Comparison of ENCODE assay signal across 18 cellular contexts in genomic region chr3:158111861-158112260, GRCh38. TPM values are rescaled to one million over a fixed set of nuclear protein-coding genes. Genes with fewer than 3 reads are reported as not detected.
DNase-seq lines count a peak whose midpoint lies in the region; ATAC-seq and TF ChIP-seq lines count a peak whose summit lies in the region.
"Had no signal": no experiment of that assay in that cellular context is flagged by ENCODE, and none has a peak within 500 bp of the region (broad histone marks: within the 10 kb centered on the region; RNA-seq: fewer than 3 reads in every experiment).

No MANE protein-coding gene starts in this region.

- peaks cover 13% of the 10 kb centered on the region for H3K9me3 Mint-ChIP-seq in CD4-positive, alpha-beta T cell
- H3K9me3 Mint-ChIP-seq in activated naive CD8-positive, alpha-beta T cell treated with anti-CD3 and anti-CD28 coated beads, Interleukin-2, amount 50 U/mL, for 24 hours: peaks cover 10% of the 10 kb centered on the region

- H3K27ac Mint-ChIP-seq in CD4-positive, alpha-beta T cell: no peak overlapping the region
- no peak overlapping the region for H3K27ac Mint-ChIP-seq in activated naive CD8-positive, alpha-beta T cell treated with anti-CD3 and anti-CD28 coated beads, Interleukin-2, amount 50 U/mL, for 24 hours
- H3K27ac Mint-ChIP-seq: activated CD4-positive, alpha-beta T cell treated with anti-CD3 and anti-CD28 coated beads for 36 hours; endodermal cell had no signal

- TF ChIP-seq POLR2A in NB4 (IDR thresholded peaks at IDR 0.05; ENCODE audit: extremely low read depth, insufficient read length): no peak

- peak overlapping the region; percentile 96 for H3K4me3 Mint-ChIP-seq in CD4-positive, alpha-beta T cell
- peak overlapping the region; percentile 24 for H3K4me3 Mint-ChIP-seq in activated naive CD8-positive, alpha-beta T cell treated with anti-CD3 and anti-CD28 coated beads, Interleukin-2, amount 50 U/mL, for 24 hours

- peaks cover 70% of the 10 kb centered on the region for H3K4me1 Mint-ChIP-seq in CD4-positive, alpha-beta T cell (ENCODE audit: low read depth)
- H3K4me1 Mint-ChIP-seq in activated naive CD8-positive, alpha-beta T cell treated with anti-CD3 and anti-CD28 coated beads, Interleukin-2, amount 50 U/mL, for 24 hours: peaks cover 63% of the 10 kb centered on the region

- H3K36me3 Mint-ChIP-seq in CD4-positive, alpha-beta T cell (ENCODE audit: low read depth): peaks cover 43% of the 10 kb centered on the region
- peaks cover 25% of the 10 kb centered on the region for H3K36me3 Mint-ChIP-seq in activated naive CD8-positive, alpha-beta T cell treated with anti-CD3 and anti-CD28 coated beads, Interleukin-2, amount 50 U/mL, for 24 hours (ENCODE audit: low read depth)

- POLR2A ChIA-PET in CD4-positive, alpha-beta T cell (lab: Charles Lee): no interaction called here

- peak; percentile 40 for DNase-seq in DMS 273 (lab: John Stamatoyannopoulos, UW; ENCODE audit: unreplicated experiment)
- DNase-seq in DMS 273 treated with DMSO at 0.1 percent for 48 hours (lab: John Stamatoyannopoulos, UW): no peak
- DNase-seq in CD4-positive, alpha-beta T cell: no peak
- peak; percentile 72 for DNase-seq in NB4 (ENCODE audit: low read depth)
- no peak for DNase-seq in activated naive CD8-positive, alpha-beta T cell treated with anti-CD3 and anti-CD28 coated beads, Interleukin-2, amount 50 U/mL, for 24 hours
- no peak for DNase-seq in mucosa of gallbladder (ENCODE audit: low spot score)
- DNase-seq in stimulated activated CD4-positive, alpha-beta T cell treated with anti-CD3 and anti-CD28 coated beads, Interleukin-2, amount 100 ng/mL, for 24 hours: no peak
- DNase-seq: activated CD4-positive, alpha-beta T cell treated with anti-CD3 and anti-CD28 coated beads for 36 hours; activated gamma-delta T cell treated with Interleukin-2 at 50 U/mL for 16 hours; endodermal cell; gastrocnemius medialis; NCI-H146; NCI-H748 treated with DMSO at 0.1 percent for 48 hours; ovary; SW 1271 had no signal

- H3K27ac ChIP-seq in CD4-positive, alpha-beta T cell (ENCODE audit: low read depth, low read length): no peak overlapping the region
- H3K27ac ChIP-seq: gastrocnemius medialis, ovary, thoracic aorta had no signal

- CTCF ChIA-PET in CD4-positive, alpha-beta T cell (lab: Charles Lee): no interaction called here

- TF ChIP-seq CTCF in CD4-positive, alpha-beta T cell (IDR thresholded peaks at IDR 0.05): no peak
- TF ChIP-seq CTCF in NB4 (IDR thresholded peaks at IDR 0.05; ENCODE audit: low read depth, low read length): no peak

- peak overlapping the region; percentile 87 for H3K4me3 ChIP-seq in NB4 (ENCODE audit: low read depth, low read length)
- H3K4me3 ChIP-seq: cardiac muscle cell, ovary, thoracic aorta had no signal

- H3K27me3 Mint-ChIP-seq in CD4-positive, alpha-beta T cell: peaks cover 29% of the 10 kb centered on the region
- H3K27me3 Mint-ChIP-seq in activated naive CD8-positive, alpha-beta T cell treated with anti-CD3 and anti-CD28 coated beads, Interleukin-2, amount 50 U/mL, for 24 hours: peaks cover 27% of the 10 kb centered on the region

- no peaks in the 10 kb centered on the region for H3K9me3 ChIP-seq in CD4-positive, alpha-beta T cell (ENCODE audit: control insufficient read depth, low read length)
- H3K9me3 ChIP-seq: gastrocnemius medialis, thoracic aorta had no signal

- ATAC-seq in CD4-positive, alpha-beta T cell (ENCODE audit: poor library complexity): no peak
- no peak for ATAC-seq in activated naive CD8-positive, alpha-beta T cell treated with anti-CD3 and anti-CD28 coated beads, Interleukin-2, amount 50 U/mL, for 24 hours
- no peak for ATAC-seq in HG02938 (IDR thresholded peaks at IDR 0.05; ENCODE audit: unreplicated experiment)
- ATAC-seq: activated CD4-positive, alpha-beta T cell treated with anti-CD3 and anti-CD28 coated beads for 36 hours; gastrocnemius medialis had no signal

- peaks cover 27% of the 10 kb centered on the region for H3K27me3 ChIP-seq in CD4-positive, alpha-beta T cell (ENCODE audit: control insufficient read depth, insufficient read depth, low read length)
- H3K27me3 ChIP-seq: ovary had no signal

- intact Hi-C loops in CD4-positive, alpha-beta T cell (cut with DNase I, micrococcal nuclease): loop anchor here in 1 of 2 experiments (5.0 kb wide), 3 partner anchors 535 to 930 kb away; no protein-coding TSS in a partner anchor

RNA-seq across cellular contexts. Expression of gene RSRC1, which starts 2.0 kb away (rescaled TPM):
- 10 to 100 TPM; 22.3 to 24.6 TPM for total RNA-seq in CD4-positive, alpha-beta T cell
- 30.4 TPM for total RNA-seq in mucosa of gallbladder

RNA-seq across cellular contexts. Expression of gene SHOX2, which starts 5.6 kb away (rescaled TPM):
- total RNA-seq in CD4-positive, alpha-beta T cell: not detected
- not detected for total RNA-seq in mucosa of gallbladder
- total RNA-seq: activated CD4-positive, alpha-beta T cell treated with anti-CD3 and anti-CD28 coated beads for 36 hours had no signal

Comparison
In these comparisons a context has a peak if more than half of its experiments do, and no peak if none do; other contexts are left out.
1. DNase-seq: peak in DMS 273 (single experiment) and NB4 (single experiment); none in DMS 273 treated with DMSO at 0.1 percent for 48 hours (single experiment), CD4-positive, alpha-beta T cell (0 of 10), activated naive CD8-positive, alpha-beta T cell treated with anti-CD3 and anti-CD28 coated beads, Interleukin-2, amount 50 U/mL, for 24 hours (single experiment), mucosa of gallbladder (single experiment) and stimulated activated CD4-positive, alpha-beta T cell treated with anti-CD3 and anti-CD28 coated beads, Interleukin-2, amount 100 ng/mL, for 24 hours (0 of 2).